In the genomic region with DNA sequence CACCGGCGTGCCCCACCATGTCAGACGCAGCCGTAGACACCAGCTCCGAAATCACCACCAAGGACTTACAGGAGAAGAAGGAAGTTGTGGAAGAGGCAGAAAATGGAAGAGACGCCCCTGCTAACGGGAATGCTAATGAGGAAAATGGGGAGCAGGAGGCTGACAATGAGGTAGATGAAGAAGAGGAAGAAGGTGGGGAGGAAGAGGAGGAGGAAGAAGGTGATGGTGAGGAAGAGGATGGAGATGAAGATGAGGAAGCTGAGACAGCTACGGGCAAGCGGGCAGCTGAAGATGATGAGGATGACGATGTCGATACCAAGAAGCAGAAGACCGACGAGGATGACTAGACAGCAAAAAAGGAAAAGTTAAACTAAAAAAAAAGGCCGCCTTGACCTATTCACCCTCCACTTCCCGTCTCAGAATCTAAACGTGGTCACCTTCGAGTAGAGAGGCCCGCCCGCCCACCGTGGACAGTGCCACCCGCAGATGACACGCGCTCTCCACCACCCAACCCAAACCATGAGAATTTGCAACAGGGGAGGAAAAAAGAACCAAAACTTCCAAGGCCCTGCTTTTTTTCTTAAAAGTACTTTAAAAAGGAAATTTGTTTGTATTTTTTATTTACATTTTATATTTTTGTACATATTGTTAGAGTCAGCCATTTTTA, we compare ENCODE assay signal across 5 cellular contexts. TPM values are rescaled to one million over a fixed set of nuclear protein-coding genes. Genes with fewer than 3 reads are reported as not detected.
DNase-seq lines count a peak whose midpoint lies in the region; ATAC-seq and TF ChIP-seq lines count a peak whose summit lies in the region.
"Not testable (repeated sequence)": the region's sequence is repeated elsewhere in the genome, so short reads cannot be mapped to it uniquely, and the experiment has no call there.

No MANE protein-coding gene starts in this region.

- DNase-seq in HCT116 (ENCODE audit: low read depth, low spot score); activated CD4-positive, alpha-beta T cell treated with anti-CD3 and anti-CD28 coated beads, Interleukin-2, amount 10 ng/mL, durations not matched to agents 7 days and 5 days; activated T-cell treated with anti-CD3 and anti-CD28 coated beads, Interleukin-2, amount 50 U/mL, for 24 hours; stimulated activated naive B cell treated with anti-CD40 and anti-IgM and Interleukin-4, amounts not matched to agents 10 μg/mL and 1 μg/mL and 100 μg/mL, for 72 hours: not testable (repeated sequence)

- H3K27me3 ChIP-seq in HCT116 (ENCODE audit: insufficient read depth, low read length), result not testable (repeated sequence)

- H3K27ac Mint-ChIP-seq in activated CD4-positive, alpha-beta T cell treated with anti-CD3 and anti-CD28 coated beads, Interleukin-2, amount 10 ng/mL, durations not matched to agents 7 days and 5 days, result peak overlapping the region; percentile 21
- peak overlapping the region; percentile 16 for H3K27ac Mint-ChIP-seq in activated T-cell treated with anti-CD3 and anti-CD28 coated beads, Interleukin-2, amount 50 U/mL, for 24 hours
- H3K27ac Mint-ChIP-seq in stimulated activated naive B cell treated with anti-CD40 and anti-IgM and Interleukin-4, amounts not matched to agents 10 μg/mL and 1 μg/mL and 100 μg/mL, for 72 hours, result peak overlapping the region; percentile 78

- not testable (repeated sequence) for H3K4me1 ChIP-seq in HCT116 (ENCODE audit: control insufficient read depth in 1 of 2, insufficient read depth in 2 of 2, low read length in 2 of 2); HEK293 (ENCODE audit: control insufficient read depth, insufficient read depth, low read length)

- intact Hi-C loops in HCT116 (cut with micrococcal nuclease), result not testable (repeated sequence)

- H3K9me3 ChIP-seq in HCT116 (ENCODE audit: control insufficient read depth in 1 of 2, insufficient read depth in 1 of 2, low read depth in 1 of 2, low read length in 2 of 2); HEK293 (ENCODE audit: control insufficient read depth, insufficient read depth, low read depth, low read length): not testable (repeated sequence)

- TSS peak; percentile 98 for BruUV-seq in HCT116 (replicated peaks; lab: Mats Ljungman, UMichigan)

- not testable (repeated sequence) for TF ChIP-seq CTCF in HCT116 (IDR thresholded peaks at IDR 0.05 in 2 of 3, conservative IDR thresholded peaks at IDR 0.05 in 1 of 3; ENCODE audit: borderline replicate concordance in 1 of 3, insufficient read depth in 1 of 3, low read depth in 2 of 3, low read length in 2 of 3); HEK293 (tag by site-specific recombination; IDR thresholded peaks at IDR 0.05)

- not testable (repeated sequence) for H3K4me3 Mint-ChIP-seq in activated CD4-positive, alpha-beta T cell treated with anti-CD3 and anti-CD28 coated beads, Interleukin-2, amount 10 ng/mL, durations not matched to agents 7 days and 5 days; activated T-cell treated with anti-CD3 and anti-CD28 coated beads, Interleukin-2, amount 50 U/mL, for 24 hours; stimulated activated naive B cell treated with anti-CD40 and anti-IgM and Interleukin-4, amounts not matched to agents 10 μg/mL and 1 μg/mL and 100 μg/mL, for 72 hours

- not testable (repeated sequence) for H3K4me1 Mint-ChIP-seq in activated CD4-positive, alpha-beta T cell treated with anti-CD3 and anti-CD28 coated beads, Interleukin-2, amount 10 ng/mL, durations not matched to agents 7 days and 5 days; activated T-cell treated with anti-CD3 and anti-CD28 coated beads, Interleukin-2, amount 50 U/mL, for 24 hours (ENCODE audit: low read depth)
- H3K4me1 Mint-ChIP-seq in stimulated activated naive B cell treated with anti-CD40 and anti-IgM and Interleukin-4, amounts not matched to agents 10 μg/mL and 1 μg/mL and 100 μg/mL, for 72 hours, result peaks cover 13 to 29% of the 10 kb centered on the region in 2 donors

- H3K36me3 ChIP-seq in HCT116 (ENCODE audit: control insufficient read depth in 1 of 2, insufficient read depth in 2 of 2, low read length in 2 of 2); HEK293 (ENCODE audit: control insufficient read depth in 2 of 2, insufficient read depth in 1 of 2, low read length in 2 of 2): not testable (repeated sequence)

- H3K9ac ChIP-seq in HCT116 (ENCODE audit: low read length), result not testable (repeated sequence)

- H3K9me2 ChIP-seq in HCT116 (ENCODE audit: insufficient read depth), result not testable (repeated sequence)

- H4K20me1 ChIP-seq in HCT116 (ENCODE audit: insufficient read depth), result not testable (repeated sequence)

- H3K4me3 ChIP-seq in HCT116 (replicated peaks in 1 of 2; ENCODE audit: low read depth in 1 of 2, low read length in 2 of 2); HEK293 (ENCODE audit: low read depth, low read length): not testable (repeated sequence)

- TF ChIP-seq RAD21 in HCT116 (IDR thresholded peaks at IDR 0.05; ENCODE audit: low read depth), result not testable (repeated sequence)

- not testable (repeated sequence) for ATAC-seq in HCT116; stimulated activated naive B cell treated with anti-CD40 and anti-IgM and Interleukin-4, amounts not matched to agents 10 μg/mL and 1 μg/mL and 100 μg/mL, for 72 hours (replicated peaks)

- not testable (repeated sequence) for H3K27me3 Mint-ChIP-seq in activated CD4-positive, alpha-beta T cell treated with anti-CD3 and anti-CD28 coated beads, Interleukin-2, amount 10 ng/mL, durations not matched to agents 7 days and 5 days; activated T-cell treated with anti-CD3 and anti-CD28 coated beads, Interleukin-2, amount 50 U/mL, for 24 hours; stimulated activated naive B cell treated with anti-CD40 and anti-IgM and Interleukin-4, amounts not matched to agents 10 μg/mL and 1 μg/mL and 100 μg/mL, for 72 hours

- CTCF ChIA-PET in HCT116 (lab: Charles Lee); HEK293 (lab: Yijun Ruan, JAX); activated CD4-positive, alpha-beta T cell treated with anti-CD3 and anti-CD28 coated beads, Interleukin-2, amount 10 ng/mL, durations not matched to agents 7 days and 5 days (lab: Charles Lee): not testable (repeated sequence)

- TF ChIP-seq POLR2A in HCT116 (IDR thresholded peaks at IDR 0.05; ENCODE audit: borderline replicate concordance, extremely low read depth, insufficient read depth, insufficient read length), result not testable (repeated sequence)

- H3K79me2 ChIP-seq in HCT116 (ENCODE audit: insufficient read depth, low read length), result not testable (repeated sequence)

- RAD21 ChIA-PET in HCT116 (lab: Charles Lee; ENCODE audit: low non-redundant PET in 1 of 2, low total read pairs in 2 of 2, uncharacterized antibody in 2 of 2, unreplicated experiment in 2 of 2), result not testable (repeated sequence)

- not testable (repeated sequence) for H3K27ac ChIP-seq in HCT116 (ENCODE audit: low read depth, low read length); HEK293 (ENCODE audit: extremely low read depth, low read depth, low read length)

- POLR2A ChIA-PET in HCT116 (lab: Charles Lee); HEK293 (lab: Yijun Ruan, JAX); activated CD4-positive, alpha-beta T cell treated with anti-CD3 and anti-CD28 coated beads, Interleukin-2, amount 10 ng/mL, durations not matched to agents 7 days and 5 days (lab: Charles Lee): not testable (repeated sequence)

- H3K36me3 Mint-ChIP-seq in activated CD4-positive, alpha-beta T cell treated with anti-CD3 and anti-CD28 coated beads, Interleukin-2, amount 10 ng/mL, durations not matched to agents 7 days and 5 days (ENCODE audit: low read depth); activated T-cell treated with anti-CD3 and anti-CD28 coated beads, Interleukin-2, amount 50 U/mL, for 24 hours (ENCODE audit: low read depth): not testable (repeated sequence)
- peaks cover 30 to 41% of the 10 kb centered on the region in 2 donors for H3K36me3 Mint-ChIP-seq in stimulated activated naive B cell treated with anti-CD40 and anti-IgM and Interleukin-4, amounts not matched to agents 10 μg/mL and 1 μg/mL and 100 μg/mL, for 72 hours

- H2AFZ ChIP-seq in HCT116 (ENCODE audit: low read depth, low read length, poor library complexity, severe bottlenecking), result not testable (repeated sequence)

- H3K9me3 Mint-ChIP-seq in activated CD4-positive, alpha-beta T cell treated with anti-CD3 and anti-CD28 coated beads, Interleukin-2, amount 10 ng/mL, durations not matched to agents 7 days and 5 days, result peaks cover 17% of the 10 kb centered on the region
- peaks cover 12% of the 10 kb centered on the region for H3K9me3 Mint-ChIP-seq in activated T-cell treated with anti-CD3 and anti-CD28 coated beads, Interleukin-2, amount 50 U/mL, for 24 hours
- H3K9me3 Mint-ChIP-seq in stimulated activated naive B cell treated with anti-CD40 and anti-IgM and Interleukin-4, amounts not matched to agents 10 μg/mL and 1 μg/mL and 100 μg/mL, for 72 hours, result peaks cover 12 to 16% of the 10 kb centered on the region in 2 donors

- not testable (repeated sequence) for H3K4me2 ChIP-seq in HCT116 (ENCODE audit: low read length)

TF ChIP-seq in HEK293, 187 proteins besides CTCF, POLR2A, EP300 and RAD21:
- TF ChIP-seq, protein P1, sequence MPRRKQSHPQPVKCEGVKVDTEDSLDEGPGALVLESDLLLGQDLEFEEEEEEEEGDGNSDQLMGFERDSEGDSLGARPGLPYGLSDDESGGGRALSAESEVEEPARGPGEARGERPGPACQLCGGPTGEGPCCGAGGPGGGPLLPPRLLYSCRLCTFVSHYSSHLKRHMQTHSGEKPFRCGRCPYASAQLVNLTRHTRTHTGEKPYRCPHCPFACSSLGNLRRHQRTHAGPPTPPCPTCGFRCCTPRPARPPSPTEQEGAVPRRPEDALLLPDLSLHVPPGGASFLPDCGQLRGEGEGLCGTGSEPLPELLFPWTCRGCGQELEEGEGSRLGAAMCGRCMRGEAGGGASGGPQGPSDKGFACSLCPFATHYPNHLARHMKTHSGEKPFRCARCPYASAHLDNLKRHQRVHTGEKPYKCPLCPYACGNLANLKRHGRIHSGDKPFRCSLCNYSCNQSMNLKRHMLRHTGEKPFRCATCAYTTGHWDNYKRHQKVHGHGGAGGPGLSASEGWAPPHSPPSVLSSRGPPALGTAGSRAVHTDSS (tag by site-specific recombination; IDR thresholded peaks at IDR 0.05), result peak; percentile 93

RNA-seq across cellular contexts. Expression of a gene that starts 14.4 kb away (rescaled TPM):
- total RNA-seq in HCT116 (2021; ENCODE audit: unreplicated experiment), result 5.2 TPM
- 1.5 and 1.6 TPM in 2 replicates for polyA plus RNA-seq in HCT116 (2012)
- total RNA-seq in activated CD4-positive, alpha-beta T cell treated with anti-CD3 and anti-CD28 coated beads, Interleukin-2, amount 10 ng/mL, durations not matched to agents 7 days and 5 days, result 1 to 10 TPM; 1.4 to 2.0 TPM

Comparison
In these comparisons a context has a peak if more than half of its experiments do, and no peak if none do; other contexts are left out.
1. H3K27ac Mint-ChIP-seq: peak in every context shown above with its lines; median percentile 78 in stimulated activated naive B cell treated with anti-CD40 and anti-IgM and Interleukin-4, amounts not matched to agents 10 μg/mL and 1 μg/mL and 100 μg/mL, for 72 hours; 21 in activated CD4-positive, alpha-beta T cell treated with anti-CD3 and anti-CD28 coated beads, Interleukin-2, amount 10 ng/mL, durations not matched to agents 7 days and 5 days; 16 in activated T-cell treated with anti-CD3 and anti-CD28 coated beads, Interleukin-2, amount 50 U/mL, for 24 hours.